Comparison of ENCODE assay signal across 1 cellular context in genomic region chr4:40749717-40750460, GRCh38.
TF ChIP-seq lines count a peak whose summit lies in the region.

A gene with protein sequence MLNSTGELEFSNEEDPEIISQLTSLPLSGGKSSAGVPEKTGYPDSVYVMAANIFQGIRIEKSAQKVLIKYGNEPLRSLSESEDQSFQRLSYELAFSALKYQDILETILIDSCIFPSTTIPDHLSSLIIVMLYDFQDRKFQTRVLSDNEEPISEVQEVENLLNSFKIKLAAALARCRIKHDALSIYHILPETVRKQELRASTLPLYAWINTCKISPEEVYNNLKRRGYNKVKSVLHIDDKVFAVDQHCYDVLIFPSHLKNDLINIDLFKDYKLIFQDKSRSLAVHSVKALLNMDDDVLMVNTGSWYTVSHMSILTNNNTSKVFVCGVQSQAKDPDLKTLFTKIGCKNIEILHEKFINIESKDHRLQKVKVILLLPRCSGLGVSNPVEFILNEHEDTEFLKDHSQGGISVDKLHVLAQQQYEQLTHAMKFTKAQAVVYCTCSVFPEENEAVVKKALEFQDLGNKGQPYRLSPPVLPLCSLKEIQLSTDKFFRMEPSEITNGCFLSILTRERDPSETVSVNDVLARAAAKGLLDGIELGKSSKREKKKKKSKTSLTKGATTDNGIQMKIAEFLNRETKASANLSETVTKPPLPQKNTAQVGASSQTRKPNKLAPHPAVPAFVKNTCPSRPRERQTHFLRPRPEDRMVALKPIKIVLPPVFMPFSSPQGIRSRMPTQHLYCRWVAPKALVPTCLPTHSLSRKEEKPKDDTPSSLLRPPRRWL (plus strand): TSS chr4:40749955. CDS start chr4:40750694, 739 bp downstream.

TF ChIP-seq in A549, 52 proteins besides CTCF, POLR2A, EP300 and RAD21 (continued from another document):
- TF ChIP-seq, protein P1, sequence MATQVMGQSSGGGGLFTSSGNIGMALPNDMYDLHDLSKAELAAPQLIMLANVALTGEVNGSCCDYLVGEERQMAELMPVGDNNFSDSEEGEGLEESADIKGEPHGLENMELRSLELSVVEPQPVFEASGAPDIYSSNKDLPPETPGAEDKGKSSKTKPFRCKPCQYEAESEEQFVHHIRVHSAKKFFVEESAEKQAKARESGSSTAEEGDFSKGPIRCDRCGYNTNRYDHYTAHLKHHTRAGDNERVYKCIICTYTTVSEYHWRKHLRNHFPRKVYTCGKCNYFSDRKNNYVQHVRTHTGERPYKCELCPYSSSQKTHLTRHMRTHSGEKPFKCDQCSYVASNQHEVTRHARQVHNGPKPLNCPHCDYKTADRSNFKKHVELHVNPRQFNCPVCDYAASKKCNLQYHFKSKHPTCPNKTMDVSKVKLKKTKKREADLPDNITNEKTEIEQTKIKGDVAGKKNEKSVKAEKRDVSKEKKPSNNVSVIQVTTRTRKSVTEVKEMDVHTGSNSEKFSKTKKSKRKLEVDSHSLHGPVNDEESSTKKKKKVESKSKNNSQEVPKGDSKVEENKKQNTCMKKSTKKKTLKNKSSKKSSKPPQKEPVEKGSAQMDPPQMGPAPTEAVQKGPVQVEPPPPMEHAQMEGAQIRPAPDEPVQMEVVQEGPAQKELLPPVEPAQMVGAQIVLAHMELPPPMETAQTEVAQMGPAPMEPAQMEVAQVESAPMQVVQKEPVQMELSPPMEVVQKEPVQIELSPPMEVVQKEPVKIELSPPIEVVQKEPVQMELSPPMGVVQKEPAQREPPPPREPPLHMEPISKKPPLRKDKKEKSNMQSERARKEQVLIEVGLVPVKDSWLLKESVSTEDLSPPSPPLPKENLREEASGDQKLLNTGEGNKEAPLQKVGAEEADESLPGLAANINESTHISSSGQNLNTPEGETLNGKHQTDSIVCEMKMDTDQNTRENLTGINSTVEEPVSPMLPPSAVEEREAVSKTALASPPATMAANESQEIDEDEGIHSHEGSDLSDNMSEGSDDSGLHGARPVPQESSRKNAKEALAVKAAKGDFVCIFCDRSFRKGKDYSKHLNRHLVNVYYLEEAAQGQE (IDR thresholded peaks at IDR 0.05), result peak; percentile 66
- TF ChIP-seq ZC3H11A (IDR thresholded peaks at IDR 0.05) (no peak), CHD2 (IDR thresholded peaks at IDR 0.05; ENCODE audit: low read length, partially characterized antibody) (peak; percentile 87), MAFK (IDR thresholded peaks at IDR 0.05; ENCODE audit: partially characterized antibody) (no peak)
